24 cellular contexts compared by ENCODE assay signal in genomic region chr2:166882851-166883250, GRCh38. TPM values are rescaled to one million over a fixed set of nuclear protein-coding genes. Genes with fewer than 3 reads are reported as not detected.
"Had no signal": no experiment of that assay in that cellular context is flagged by ENCODE, and none has a peak within 500 bp of the region (broad histone marks: within the 10 kb centered on the region; RNA-seq: fewer than 3 reads in every experiment).

No MANE protein-coding gene starts in this region.

- H3K36me3 ChIP-seq: WERI-Rb-1 had no signal

- ATAC-seq: activated CD4-positive, alpha-beta T cell treated with anti-CD3 and anti-CD28 coated beads for 36 hours; activated T-helper 17 cell treated with anti-CD3 and anti-CD28 coated beads, Interleukin-2, amount 50 U/mL, for 72 hours; K562; PC-3 had no signal

- H3K27ac ChIP-seq: WERI-Rb-1 had no signal

- DNase-seq: activated CD4-positive, alpha-beta memory T cell treated with anti-CD3 and anti-CD28 coated beads, Interleukin-2, amount 10 ng/mL, durations not matched to agents 7 days and 5 days; activated CD4-positive, alpha-beta T cell treated with anti-CD3 and anti-CD28 coated beads for 36 hours; activated CD4-positive, alpha-beta T cell treated with anti-CD3 and anti-CD28 coated beads, Interleukin-2, amount 50 U/mL, for 1 hour; activated gamma-delta T cell; activated naive CD4-positive, alpha-beta T cell treated with anti-CD3 and anti-CD28 coated beads for 36 hours; activated T-cell treated with anti-CD3 and anti-CD28 coated beads for 4 hours; activated T-cell treated with anti-CD3 and anti-CD28 coated beads, Interleukin-2, amount 50 U/mL, for 48 hours; amygdala; NCI-H1105; NCI-H1436; NCI-H1694 treated with DMSO at 0.1 percent for 48 hours; NCI-H2029 treated with DMSO at 0.1 percent for 48 hours; NCI-H345; NCI-H510A treated with DMSO at 0.1 percent for 48 hours; NCI-H69; PC-3; SIG-M5; T-helper 1 cell; WERI-Rb-1 had no signal

- H3K4me3 ChIP-seq: K562 had no signal

RNA-seq across cellular contexts. Expression of gene XIRP2, which starts 5.4 kb away (rescaled TPM):
- total RNA-seq: activated CD4-positive, alpha-beta memory T cell treated with anti-CD3 and anti-CD28 coated beads, Interleukin-2, amount 10 ng/mL, durations not matched to agents 7 days and 5 days; activated CD4-positive, alpha-beta T cell treated with anti-CD3 and anti-CD28 coated beads for 36 hours; activated CD8-positive, alpha-beta memory T cell treated with anti-CD3 and anti-CD28 coated beads for 36 hours; activated naive CD4-positive, alpha-beta T cell treated with anti-CD3 and anti-CD28 coated beads for 36 hours; activated T-helper 17 cell treated with anti-CD3 and anti-CD28 coated beads, Interleukin-2, amount 50 U/mL, for 72 hours; MCF 10A; T-helper 2 cell treated with Interferon-gamma antibody and Interleukin-4, amounts not matched to agents 100 ng/mL and 5 ng/mL, for 36 hours had no signal
